In genomic region chr9:90511711-90512110, GRCh38 we compare ENCODE assay signal across 35 cellular contexts.
"Had no signal": no experiment of that assay in that cellular context is flagged by ENCODE, and none has a peak within 500 bp of the region (broad histone marks: within the 10 kb centered on the region; RNA-seq: fewer than 3 reads in every experiment).

No MANE protein-coding gene starts in this region.

- H3K9ac ChIP-seq: KMS-11 had no signal

- H3K36me3 ChIP-seq: MG63 had no signal

- H3K4me3 ChIP-seq: MG63 had no signal

- H3K9me3 ChIP-seq: MG63 had no signal

- DNase-seq: Karpas-422, Kasumi-1, MG63, MM.1S, MV-4-11, NCI-H1048, NCI-H1092, NCI-H1092 treated with DMSO at 0.1 percent for 48 hours, NCI-H1105, NCI-H1105 treated with DMSO at 0.1 percent for 48 hours, NCI-H1417, NCI-H1417 treated with DMSO at 0.1 percent for 48 hours, NCI-H1436, NCI-H1436 treated with DMSO at 0.1 percent for 48 hours, NCI-H146, NCI-H1694, NCI-H1694 treated with DMSO at 0.1 percent for 48 hours, NCI-H187, NCI-H187 treated with DMSO at 0.1 percent for 48 hours, NCI-H1930, NCI-H2029, NCI-H2029 treated with DMSO at 0.1 percent for 48 hours, NCI-H2081, NCI-H2081 treated with DMSO at 0.1 percent for 48 hours, NCI-H2107, NCI-H2171, NCI-H2171 treated with DMSO at 0.1 percent for 48 hours, NCI-H2227 treated with DMSO at 0.1 percent for 48 hours, NCI-H226, NCI-H345, NCI-H446, NCI-H446 treated with DMSO at 0.1 percent for 48 hours, NCI-H510A, NCI-H510A treated with DMSO at 0.1 percent for 48 hours had no signal

- H3K27me3 ChIP-seq: MG63 had no signal

- H3K4me2 ChIP-seq: KMS-11 had no signal

- H3K27ac ChIP-seq: KMS-11 had no signal
